Comparison of ENCODE assay signal across 23 cellular contexts in the genomic region with DNA sequence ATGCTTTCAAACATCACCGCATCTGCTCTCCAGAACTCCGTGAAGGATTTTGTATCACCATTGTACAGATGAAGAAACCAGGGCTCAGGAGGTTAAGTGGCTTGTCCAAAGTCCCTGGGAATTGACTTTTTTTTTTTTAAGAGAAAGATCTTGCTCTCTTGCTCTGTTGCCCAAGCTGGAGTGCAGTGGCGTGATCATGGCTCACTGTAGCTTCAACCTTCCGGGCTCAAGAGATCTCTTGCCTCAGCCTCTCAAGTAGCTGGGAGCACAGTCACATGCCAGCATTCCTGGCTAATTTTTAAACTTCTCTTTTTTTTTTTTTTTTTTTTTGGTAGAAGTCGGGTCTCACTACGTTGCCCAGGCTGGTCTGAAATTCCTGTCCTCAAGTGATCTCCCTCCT. TPM values are rescaled to one million over a fixed set of nuclear protein-coding genes. Genes with fewer than 3 reads are reported as not detected.
"Had no signal": no experiment of that assay in that cellular context is flagged by ENCODE, and none has a peak within 500 bp of the region (broad histone marks: within the 10 kb centered on the region; RNA-seq: fewer than 3 reads in every experiment).

No MANE protein-coding gene starts in this region.

- DNase-seq: IMR-90, Karpas-422, KG1, MG63, NCI-H1092, NCI-H1105 treated with DMSO at 0.1 percent for 48 hours, NCI-H1417 treated with DMSO at 0.1 percent for 48 hours, NCI-H146, NCI-H1694 treated with DMSO at 0.1 percent for 48 hours, NCI-H1930, NCI-H2081, NCI-H2107, NCI-H2227 treated with DMSO at 0.1 percent for 48 hours, NCI-H446, NCI-H510A, NCI-H524 treated with DMSO at 0.1 percent for 48 hours, NCI-H69, NCI-H774, SHP77, SK-N-SH had no signal

- H3K27me3 ChIP-seq: MG63 had no signal

- H3K27ac ChIP-seq: RWPE1 had no signal

- H3K36me3 ChIP-seq: MG63 had no signal

- H3K9me3 ChIP-seq: MG63, SK-N-SH had no signal

- H3K4me3 ChIP-seq: MG63 had no signal

RNA-seq across cellular contexts. Expression of a gene that starts 6.9 kb away (rescaled TPM):
- total RNA-seq: HT-29, IMR-90, SK-MEL-5 had no signal
